ENCODE assay signal across 8 cellular contexts in genomic region chr11:62573592-62574362, GRCh38. TPM values are rescaled to one million over a fixed set of nuclear protein-coding genes. Genes with fewer than 3 reads are reported as not detected.
DNase-seq lines count a peak whose midpoint lies in the region; ATAC-seq and TF ChIP-seq lines count a peak whose summit lies in the region.

A gene with protein sequence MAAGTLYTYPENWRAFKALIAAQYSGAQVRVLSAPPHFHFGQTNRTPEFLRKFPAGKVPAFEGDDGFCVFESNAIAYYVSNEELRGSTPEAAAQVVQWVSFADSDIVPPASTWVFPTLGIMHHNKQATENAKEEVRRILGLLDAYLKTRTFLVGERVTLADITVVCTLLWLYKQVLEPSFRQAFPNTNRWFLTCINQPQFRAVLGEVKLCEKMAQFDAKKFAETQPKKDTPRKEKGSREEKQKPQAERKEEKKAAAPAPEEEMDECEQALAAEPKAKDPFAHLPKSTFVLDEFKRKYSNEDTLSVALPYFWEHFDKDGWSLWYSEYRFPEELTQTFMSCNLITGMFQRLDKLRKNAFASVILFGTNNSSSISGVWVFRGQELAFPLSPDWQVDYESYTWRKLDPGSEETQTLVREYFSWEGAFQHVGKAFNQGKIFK (minus strand): TSS chr11:62573891. CDS start chr11:62573842, 49 bp downstream.

- peak in 2 of 3 donors; percentile 35 to 71 for TF ChIP-seq POLR2A in spleen (IDR thresholded peaks at IDR 0.05)

- H3K4me3 ChIP-seq in AG04450 (ENCODE audit: low read depth, low read length) (peak within 1 kb of the TSS; percentile 92), cardiac fibroblast (replicated peaks in 1 of 2; ENCODE audit: low read depth in 2 of 2, low read length in 2 of 2) (peak within 1 kb of the TSS; percentile 95), spleen (peak within 1 kb of the TSS; percentile 67 to 90 (median 77))

- TF ChIP-seq CTCF in AG04450 (IDR thresholded peaks at IDR 0.05; ENCODE audit: low read depth, low read length) (no peak), WTC11 (IDR thresholded peaks at IDR 0.05) (no peak), cardiac fibroblast (IDR thresholded peaks at IDR 0.05; ENCODE audit: low read depth, low read length) (no peak), spleen (IDR thresholded peaks at IDR 0.05 in 8 of 11, conservative IDR thresholded peaks at IDR 0.05 in 3 of 11) (peak in 5 of 11 experiments; percentile 0 to 36 (median 12))

- H3K9me3 ChIP-seq in AG04450 (ENCODE audit: control insufficient read depth, insufficient read depth, low read length) (no peaks in the 10 kb centered on the region; the same call in 1 of the 2 replicates), spleen (no peaks in the 10 kb centered on the region)

- no peaks in the 10 kb centered on the region for H3K9me3 Mint-ChIP-seq in WTC11
- no peaks in the 10 kb centered on the region for H3K9me3 Mint-ChIP-seq in immature natural killer cell

- H3K4me3 Mint-ChIP-seq in WTC11 (peak within 1 kb of the TSS; percentile 99), immature natural killer cell (peak within 1 kb of the TSS; percentile 97 to 98 (median 97))

- intact Hi-C loops in spleen (cut with DNase I; ENCODE audit: low total_unique reads), result no loop called here

- H3K4me1 Mint-ChIP-seq in WTC11 (peaks cover 37% of the 10 kb centered on the region), immature natural killer cell (peaks cover 39 to 51% of the 10 kb centered on the region in 2 donors)

- POLR2A ChIA-PET in AG04450 (lab: Yijun Ruan, JAX), result interaction anchor here (0.5 to 3.7 kb wide), 35 partner anchors 8 to 267 kb away, joined by 3 to 67 read pairs (median 6); partner anchors contain the start of genes AHNAK, B3GAT3, C11orf98 and CSKMT
- POLR2A ChIA-PET in WTC11 (lab: Charles Lee), result interaction anchor here (0.5 to 3.2 kb wide), 20 partner anchors 9 to 1412 kb away, joined by 3 to 44 read pairs (median 4); partner anchors contain the start of genes B3GAT3, C11orf98, CSKMT and GNG3

- DNase-seq in AG04450 (ENCODE audit: low read depth, low spot score) (peak; percentile 100), NCI-H226 (peak; percentile 97), WTC11 (ENCODE audit: low spot score) (peak; percentile 98), cardiac fibroblast (ENCODE audit: low read depth in 2 of 2) (peak; percentile 100), immature natural killer cell (peak; percentile 99), spleen (peak; percentile 99)

- 0 to 1% (median 1%) methylated on average over 45 to 46 of the region's 46 CpGs for WGBS in spleen, 5 donors

- H3K27me3 Mint-ChIP-seq in WTC11 (ENCODE audit: low read depth), result no peaks in the 10 kb centered on the region
- H3K27me3 Mint-ChIP-seq in immature natural killer cell (ENCODE audit: low read depth in 3 of 3), result peaks cover 5 to 11% (median 9%) of the 10 kb centered on the region in 3 donors

- H3K36me3 Mint-ChIP-seq in WTC11 (peaks cover 69% of the 10 kb centered on the region), immature natural killer cell (peaks cover 16 to 32% (median 21%) of the 10 kb centered on the region in 3 donors)

- H3K27ac Mint-ChIP-seq in WTC11 (peak within 1 kb of the TSS; percentile 96), immature natural killer cell (peak within 1 kb of the TSS; percentile 88 to 96 (median 94))

- CTCF ChIA-PET in AG04450 (lab: Charles Lee) (interaction anchor here (0.6 to 2.7 kb wide), 8 partner anchors 13 to 213 kb away, joined by 3 to 14 read pairs (median 6); partner anchors contain the start of gene MTA2), WTC11 (lab: Charles Lee) (interaction anchor here (0.6 to 2.1 kb wide), 17 partner anchors 13 to 236 kb away, joined by 3 to 33 read pairs (median 6); partner anchors contain the start of genes B3GAT3, HNRNPUL2, MTA2 and TUT1)

- H3K27ac ChIP-seq in AG04450 (ENCODE audit: low read depth, low read length), result peak within 1 kb of the TSS; percentile 98
- peak within 1 kb of the TSS; percentile 81 to 94 (median 89) for H3K27ac ChIP-seq in spleen

- ATAC-seq in GM18909 (IDR thresholded peaks at IDR 0.05; ENCODE audit: poor library complexity, unreplicated experiment) (peak; percentile 92), HG03175 (IDR thresholded peaks at IDR 0.05; ENCODE audit: unreplicated experiment) (peak; percentile 91), WTC11 (peak; percentile 97)

- H3K36me3 ChIP-seq in spleen, result peaks cover 0 to 75% (median 62%) of the 10 kb centered on the region in 6 donors

- peaks cover 32 to 79% (median 60%) of the 10 kb centered on the region in 6 donors for H3K4me1 ChIP-seq in spleen

- H3K27me3 ChIP-seq in AG04450 (ENCODE audit: control insufficient read depth, insufficient read depth, low read length) (no peaks in the 10 kb centered on the region), spleen (replicated peaks in 1 of 7) (no peaks in the 10 kb centered on the region)

TF ChIP-seq in WTC11, 78 proteins besides CTCF, POLR2A, EP300 and RAD21 (continues in another document):
- TF ChIP-seq KAT7 (CRISPR knock-in tag; IDR thresholded peaks at IDR 0.05; ENCODE audit: borderline replicate concordance) (no peak), NFYB (CRISPR knock-in tag; conservative IDR thresholded peaks at IDR 0.05; ENCODE audit: low read depth) (peak; percentile 39), ZSCAN18 (CRISPR knock-in tag; IDR thresholded peaks at IDR 0.05) (no peak), MYBL2 (CRISPR knock-in tag; IDR thresholded peaks at IDR 0.05) (peak; percentile 12; the same call in 1 of the 2 replicates), CREB1 (CRISPR knock-in tag; IDR thresholded peaks at IDR 0.05) (no peak), ZBTB21 (CRISPR knock-in tag; IDR thresholded peaks at IDR 0.05; ENCODE audit: borderline replicate concordance) (no peak), PRRX2 (CRISPR knock-in tag; IDR thresholded peaks at IDR 0.05) (0 out of 2 replicates have a peak, but pooled peaks have one; percentile 64), NFATC4 (CRISPR knock-in tag; IDR thresholded peaks at IDR 0.05) (no peak), ATF1 (CRISPR knock-in tag; IDR thresholded peaks at IDR 0.05) (no peak)
- TF ChIP-seq, protein P1, sequence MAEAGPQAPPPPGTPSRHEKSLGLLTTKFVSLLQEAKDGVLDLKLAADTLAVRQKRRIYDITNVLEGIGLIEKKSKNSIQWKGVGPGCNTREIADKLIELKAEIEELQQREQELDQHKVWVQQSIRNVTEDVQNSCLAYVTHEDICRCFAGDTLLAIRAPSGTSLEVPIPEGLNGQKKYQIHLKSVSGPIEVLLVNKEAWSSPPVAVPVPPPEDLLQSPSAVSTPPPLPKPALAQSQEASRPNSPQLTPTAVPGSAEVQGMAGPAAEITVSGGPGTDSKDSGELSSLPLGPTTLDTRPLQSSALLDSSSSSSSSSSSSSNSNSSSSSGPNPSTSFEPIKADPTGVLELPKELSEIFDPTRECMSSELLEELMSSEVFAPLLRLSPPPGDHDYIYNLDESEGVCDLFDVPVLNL (CRISPR knock-in tag; IDR thresholded peaks at IDR 0.05; ENCODE audit: borderline replicate concordance, low read depth), result 0 out of 2 replicates have a peak, but pooled peaks have one; percentile 48
- TF ChIP-seq, protein P2, sequence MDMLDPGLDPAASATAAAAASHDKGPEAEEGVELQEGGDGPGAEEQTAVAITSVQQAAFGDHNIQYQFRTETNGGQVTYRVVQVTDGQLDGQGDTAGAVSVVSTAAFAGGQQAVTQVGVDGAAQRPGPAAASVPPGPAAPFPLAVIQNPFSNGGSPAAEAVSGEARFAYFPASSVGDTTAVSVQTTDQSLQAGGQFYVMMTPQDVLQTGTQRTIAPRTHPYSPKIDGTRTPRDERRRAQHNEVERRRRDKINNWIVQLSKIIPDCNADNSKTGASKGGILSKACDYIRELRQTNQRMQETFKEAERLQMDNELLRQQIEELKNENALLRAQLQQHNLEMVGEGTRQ (CRISPR knock-in tag; IDR thresholded peaks at IDR 0.05), result no peak
- TF ChIP-seq, protein P3, sequence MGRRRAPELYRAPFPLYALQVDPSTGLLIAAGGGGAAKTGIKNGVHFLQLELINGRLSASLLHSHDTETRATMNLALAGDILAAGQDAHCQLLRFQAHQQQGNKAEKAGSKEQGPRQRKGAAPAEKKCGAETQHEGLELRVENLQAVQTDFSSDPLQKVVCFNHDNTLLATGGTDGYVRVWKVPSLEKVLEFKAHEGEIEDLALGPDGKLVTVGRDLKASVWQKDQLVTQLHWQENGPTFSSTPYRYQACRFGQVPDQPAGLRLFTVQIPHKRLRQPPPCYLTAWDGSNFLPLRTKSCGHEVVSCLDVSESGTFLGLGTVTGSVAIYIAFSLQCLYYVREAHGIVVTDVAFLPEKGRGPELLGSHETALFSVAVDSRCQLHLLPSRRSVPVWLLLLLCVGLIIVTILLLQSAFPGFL (CRISPR knock-in tag; IDR thresholded peaks at IDR 0.05; ENCODE audit: borderline replicate concordance), result no peak

RNA-seq across cellular contexts. Expression of the gene that starts here (rescaled TPM):
- polyA plus RNA-seq in AG04450 (2011; rRNA removed) (2,186 and 2,474 TPM in 2 replicates), immature natural killer cell (100 to 1,000 TPM; 628 to 849 (median 821) TPM), spleen (1,000 to 10,000 TPM; 2,364 to 2,501 (median 2,474) TPM)
- polyA minus RNA-seq in AG04450 (2011; rRNA and poly(A)+ RNA removed), result 1,515 and 1,839 TPM in 2 replicates
- total RNA-seq in WTC11 (2021) (1,667 to 1,857 TPM (median 1,846 TPM) in 3 replicates), spleen (1,000 to 10,000 TPM in 6 of 7 donors, 100 to 1,000 TPM in 1; 989 to 1,475 (median 1,270) TPM)

Comparison
In these comparisons a context has a peak if more than half of its experiments do, and no peak if none do; other contexts are left out.
1. Peak in every context shown above with its lines: DNase-seq, ATAC-seq, H3K4me3 ChIP-seq and H3K27ac ChIP-seq.